In the genomic region with DNA sequence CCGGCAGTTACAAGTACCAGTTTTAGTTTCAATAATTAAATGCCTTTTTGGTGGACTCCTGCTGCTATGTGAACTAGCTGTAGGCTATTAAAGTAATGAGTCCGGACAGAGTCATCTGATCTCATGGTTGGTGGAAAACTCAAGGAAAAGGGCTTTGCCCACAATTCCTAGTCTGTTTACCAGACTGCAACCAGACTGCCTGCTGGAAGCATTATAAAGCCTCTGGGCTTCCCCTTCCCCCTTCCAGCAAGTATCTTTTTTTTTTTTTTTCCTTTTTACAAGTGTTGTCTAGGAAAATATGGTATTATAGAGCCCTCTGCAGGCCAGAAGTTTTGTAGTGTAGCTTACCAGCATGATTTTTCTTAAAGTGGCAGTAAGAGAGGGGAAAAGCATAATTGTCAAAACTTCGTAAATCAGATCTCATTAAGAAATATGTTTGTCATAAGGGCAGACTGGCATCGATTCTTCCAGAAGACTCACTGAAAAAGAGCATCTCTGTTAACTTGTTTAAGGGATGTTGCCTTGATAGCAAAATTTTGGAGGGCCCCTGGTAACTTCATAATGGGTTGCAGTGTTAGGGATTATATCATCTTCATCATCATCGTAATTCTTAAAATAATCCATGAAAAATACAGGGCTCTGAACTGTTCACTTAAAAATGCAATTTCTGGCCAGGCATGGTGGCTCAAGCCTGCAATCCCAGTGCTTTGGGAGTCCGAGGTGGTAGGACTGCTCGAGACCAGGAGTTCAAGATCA, we compare ENCODE assay signal across 8 cellular contexts.
DNase-seq lines count a peak whose midpoint lies in the region; ATAC-seq and TF ChIP-seq lines count a peak whose summit lies in the region.

No MANE protein-coding gene starts in this region.

- H3K27ac ChIP-seq in MM.1S (ENCODE audit: low read length) (no peak overlapping the region), PC-9 (0 out of 2 replicates have a peak overlapping the region, but pooled peaks have one; percentile 1)

- peak; percentile 42 for ATAC-seq in GM18861 (IDR thresholded peaks at IDR 0.05; ENCODE audit: unreplicated experiment)
- peak; percentile 49 for ATAC-seq in memory B cell (ENCODE audit: low read depth)
- no peak for ATAC-seq in T-helper 17 cell
- no peak for ATAC-seq in GM21360 (IDR thresholded peaks at IDR 0.05; ENCODE audit: unreplicated experiment)

- no TSS peak for BruUV-seq in PC-9 (replicated peaks; lab: Mats Ljungman, UMichigan)

- H3K9me3 ChIP-seq in BE2C (no peaks in the 10 kb centered on the region), MM.1S (replicated peaks; ENCODE audit: insufficient read depth, low read length) (no peaks in the 10 kb centered on the region), PC-9 (ENCODE audit: insufficient read depth, low read depth) (peaks cover 5% of the 10 kb centered on the region; the same call in 1 of the 2 replicates), T-helper 17 cell (ENCODE audit: control insufficient read depth, low read length, poor library complexity, severe bottlenecking) (no peaks in the 10 kb centered on the region)

- H3K27me3 ChIP-seq in BE2C (no peaks in the 10 kb centered on the region), MM.1S (replicated peaks; ENCODE audit: insufficient read depth, low read length) (no peaks in the 10 kb centered on the region), PC-9 (ENCODE audit: insufficient read depth, low read depth) (no peaks in the 10 kb centered on the region)

- H3K9ac ChIP-seq in MM.1S (ENCODE audit: low read length), result no peak overlapping the region

- H3K79me2 ChIP-seq in MM.1S (ENCODE audit: low read length), result no peaks in the 10 kb centered on the region
- no peaks in the 10 kb centered on the region for H3K79me2 ChIP-seq in PC-9 (ENCODE audit: low read depth)

- H3K4me1 Mint-ChIP-seq in memory B cell (peaks cover 36% of the 10 kb centered on the region), T-helper 17 cell (peaks cover 2% of the 10 kb centered on the region)

- H3K4me1 ChIP-seq in BE2C, result peaks cover 22% of the 10 kb centered on the region
- H3K4me1 ChIP-seq in MM.1S (ENCODE audit: low read length), result no peaks in the 10 kb centered on the region
- peaks cover 33% of the 10 kb centered on the region for H3K4me1 ChIP-seq in PC-9 (replicated peaks; ENCODE audit: insufficient read depth)

- H3K4me2 ChIP-seq in MM.1S (ENCODE audit: low read depth, low read length), result no peak overlapping the region
- peak overlapping the region; percentile 57 for H3K4me2 ChIP-seq in PC-9

- peaks cover 12% of the 10 kb centered on the region for H3K36me3 Mint-ChIP-seq in memory B cell
- H3K36me3 Mint-ChIP-seq in T-helper 17 cell (ENCODE audit: low read depth), result no peaks in the 10 kb centered on the region

- H3F3A ChIP-seq in MM.1S (ENCODE audit: insufficient read depth, low read length), result no peaks in the 10 kb centered on the region
- peaks cover 15% of the 10 kb centered on the region; the same call in 1 of the 2 replicates for H3F3A ChIP-seq in PC-9 (ENCODE audit: insufficient read depth, low read depth)

- POLR2A ChIA-PET in PC-9 (lab: Charles Lee; ENCODE audit: unreplicated experiment), result interaction anchor here (0.7 to 1.0 kb wide), 2 partner anchors 180 kb away, joined by 3 to 18 read pairs; no protein-coding TSS in a partner anchor

- H3K9me3 Mint-ChIP-seq in memory B cell, result no peaks in the 10 kb centered on the region

- H4K20me1 ChIP-seq in MM.1S (ENCODE audit: insufficient read depth, low read length) (no peaks in the 10 kb centered on the region), PC-9 (ENCODE audit: insufficient read depth) (no peaks in the 10 kb centered on the region)

- H3K27ac Mint-ChIP-seq in memory B cell (no peak overlapping the region), T-helper 17 cell (no peak overlapping the region)

- TF ChIP-seq CTCF in BE2C (IDR thresholded peaks at IDR 0.05; ENCODE audit: low read depth, low read length) (peak; percentile 64), MM.1S (IDR thresholded peaks at IDR 0.05; ENCODE audit: low read length) (peak; percentile 54), PC-9 (conservative IDR thresholded peaks at IDR 0.05) (peak; percentile 91)

- H2AFZ ChIP-seq in MM.1S (ENCODE audit: low read length), result no peak overlapping the region
- no peak overlapping the region for H2AFZ ChIP-seq in PC-9

- H3K4me3 Mint-ChIP-seq in memory B cell (no peak overlapping the region), T-helper 17 cell (no peak overlapping the region)

- CTCF ChIA-PET in PC-9 (lab: Charles Lee), result interaction anchor here (0.6 to 3.7 kb wide), 14 partner anchors 78 to 1775 kb away, joined by 3 to 21 read pairs (median 6); partner anchors contain the start of gene HOXA13

- no peak overlapping the region for H3K4me3 ChIP-seq in BE2C (ENCODE audit: low read depth, low read length)
- H3K4me3 ChIP-seq in MM.1S (ENCODE audit: low read length), result no peak overlapping the region
- no peak overlapping the region for H3K4me3 ChIP-seq in PC-9

- intact Hi-C loops in PC-9 (cut with micrococcal nuclease; ENCODE audit: unreplicated experiment), result loop anchor here (1.0 to 5.0 kb wide), 11 partner anchors 99 to 1554 kb away; no protein-coding TSS in a partner anchor

- H3K27me3 Mint-ChIP-seq in memory B cell (no peaks in the 10 kb centered on the region), T-helper 17 cell (no peaks in the 10 kb centered on the region)

- H3K9me2 ChIP-seq in MM.1S (replicated peaks; ENCODE audit: insufficient read depth, low read length) (no peaks in the 10 kb centered on the region), PC-9 (ENCODE audit: insufficient read depth) (no peaks in the 10 kb centered on the region)

- DNase-seq in BE2C (peak; percentile 70), MM.1S (peak; percentile 70), PC-9 (peak; percentile 66 to 82), dermis blood vessel endothelial cell (peak; percentile 90), memory B cell (ENCODE audit: low spot score in 2 of 2) (peak in 1 of 2 donors; percentile 41), T-helper 17 cell (no peak)

- H3K36me3 ChIP-seq in BE2C, result no peaks in the 10 kb centered on the region; the same call in 1 of the 2 replicates
- no peaks in the 10 kb centered on the region for H3K36me3 ChIP-seq in MM.1S (replicated peaks; ENCODE audit: insufficient read depth, low read length)
- H3K36me3 ChIP-seq in PC-9 (ENCODE audit: low read depth), result no peaks in the 10 kb centered on the region

Comparison
In these comparisons a context has a peak if more than half of its experiments do, and no peak if none do; other contexts are left out.
1. DNase-seq: peak in BE2C (single experiment), MM.1S (single experiment), PC-9 (2 of 2) and dermis blood vessel endothelial cell (single experiment); none in T-helper 17 cell (0 of 3).
2. ATAC-seq: peak in GM18861 (single experiment) and memory B cell (single experiment); none in T-helper 17 cell (single experiment) and GM21360 (single experiment).
3. Peak in every context shown above with its lines, with median percentiles within 50 percentile points of each other: CTCF ChIP-seq.